ENCODE assay signal across 1 cellular context in genomic region chr10:101941871-101942270, GRCh38.
TF ChIP-seq lines count a peak whose summit lies in the region.

No MANE protein-coding gene starts in this region.

TF ChIP-seq in HEK293, 187 proteins besides CTCF, POLR2A, EP300 and RAD21 (continued from another document):
- TF ChIP-seq ATF2 (tag by site-specific recombination; IDR thresholded peaks at IDR 0.05; ENCODE audit: low read depth) (0 out of 2 replicates have a peak, but pooled peaks have one; percentile 23), ZNF629 (tag by site-specific recombination; IDR thresholded peaks at IDR 0.05) (no peak), ZNF600 (tag by site-specific recombination; IDR thresholded peaks at IDR 0.05) (no peak)
